8 cellular contexts compared by ENCODE assay signal in genomic region chr18:58180738-58181353, GRCh38.
DNase-seq lines count a peak whose midpoint lies in the region; ATAC-seq and TF ChIP-seq lines count a peak whose summit lies in the region.

No MANE protein-coding gene starts in this region.

- TF ChIP-seq EP300 in Ishikawa (IDR thresholded peaks at IDR 0.05; ENCODE audit: borderline replicate concordance): no peak

- ATAC-seq in GM21786 (IDR thresholded peaks at IDR 0.05; ENCODE audit: unreplicated experiment) (no peak), GM21423 (IDR thresholded peaks at IDR 0.05; ENCODE audit: unreplicated experiment) (no peak)

- H3K27ac Mint-ChIP-seq in glutamatergic neuron (ENCODE audit: unreplicated experiment): peak overlapping the region; percentile 84

- no peaks in the 10 kb centered on the region for H3K36me3 Mint-ChIP-seq in glutamatergic neuron (ENCODE audit: unreplicated experiment)

- TF ChIP-seq CTCF in RWPE1 (conservative IDR thresholded peaks at IDR 0.05; ENCODE audit: low read depth) (peak; percentile 90), glutamatergic neuron (IDR thresholded peaks at IDR 0.05; ENCODE audit: partially characterized antibody, unreplicated experiment) (peak; percentile 89)

- TF ChIP-seq RAD21 in Ishikawa (IDR thresholded peaks at IDR 0.05; ENCODE audit: low read depth): peak; percentile 70

- POLR2A ChIA-PET in RWPE1 (lab: Yijun Ruan, JAX; ENCODE audit: low non-redundant PET): no interaction called here

- DNase-seq in DMS79 (lab: John Stamatoyannopoulos, UW) (peak; percentile 30), RWPE1 (ENCODE audit: low spot score) (peak; percentile 53), glutamatergic neuron (peak; percentile 68), smooth muscle cell of the brain vasculature (ENCODE audit: low read depth, low spot score) (peak; percentile 35)
- peak; percentile 33 for DNase-seq in activated T-helper 9 cell treated with anti-CD3 and anti-CD28 coated beads, Interleukin-2, amount 50 U/mL, for 16 hours (ENCODE audit: low read depth)

- CTCF ChIA-PET in RWPE1 (lab: Yijun Ruan, JAX): interaction anchor here (0.6 to 0.7 kb wide), 4 partner anchors 15 to 102 kb away, joined by 3 to 4 read pairs (median 3); no protein-coding TSS in a partner anchor

- no peak overlapping the region for H3K27ac ChIP-seq in RWPE1

- peaks cover 51% of the 10 kb centered on the region for H3K4me1 Mint-ChIP-seq in glutamatergic neuron (ENCODE audit: low read depth, unreplicated experiment)

- H3K9me3 Mint-ChIP-seq in glutamatergic neuron (ENCODE audit: unreplicated experiment): peaks cover 8% of the 10 kb centered on the region

- H3K27me3 Mint-ChIP-seq in glutamatergic neuron (ENCODE audit: unreplicated experiment): peaks cover 5% of the 10 kb centered on the region

- H3K4me3 Mint-ChIP-seq in glutamatergic neuron (ENCODE audit: unreplicated experiment): no peak overlapping the region

TF ChIP-seq in Ishikawa, 13 proteins besides CTCF, POLR2A, EP300 and RAD21:
- TF ChIP-seq EGR1 (IDR thresholded peaks at IDR 0.05) (no peak), CEBPB (IDR thresholded peaks at IDR 0.05) (no peak)
